Comparison of ENCODE assay signal across 12 cellular contexts in the genomic region with DNA sequence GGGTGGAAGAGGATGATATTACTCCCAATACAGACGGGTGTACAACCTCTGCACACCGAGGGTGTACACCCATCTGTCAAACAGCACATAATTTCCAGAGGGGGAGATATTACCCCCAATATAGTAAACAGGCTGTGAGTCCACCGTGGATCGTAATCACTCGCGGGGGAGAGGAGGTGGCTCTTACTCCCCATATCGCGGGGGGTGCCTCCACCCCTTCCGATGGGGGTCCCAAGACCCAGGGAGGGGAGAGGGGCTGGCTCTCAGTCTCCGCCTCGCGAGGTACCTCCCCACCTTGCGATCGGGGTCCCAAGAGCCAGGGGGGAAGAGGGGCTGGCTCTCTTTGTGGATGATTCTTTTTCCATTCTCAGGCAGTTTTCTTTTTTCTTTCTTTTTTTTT. TPM values are rescaled to one million over a fixed set of nuclear protein-coding genes. Genes with fewer than 3 reads are reported as not detected.
DNase-seq lines count a peak whose midpoint lies in the region; ATAC-seq, FAIRE-seq and TF ChIP-seq lines count a peak whose summit lies in the region.
"Not testable (repeated sequence)": the region's sequence is repeated elsewhere in the genome, so short reads cannot be mapped to it uniquely, and the experiment has no call there.
"Had no signal": no experiment of that assay in that cellular context is flagged by ENCODE, and none has a peak within 500 bp of the region (broad histone marks: within the 10 kb centered on the region; RNA-seq: fewer than 3 reads in every experiment).

No MANE protein-coding gene starts in this region.

- POLR2A ChIA-PET in activated CD4-positive, alpha-beta T cell treated with anti-CD3 and anti-CD28 coated beads for 36 hours (lab: Charles Lee) = not testable (repeated sequence)

- peaks cover 19% of the 10 kb centered on the region for H3K27me3 ChIP-seq in H7 (ENCODE audit: control insufficient read depth, insufficient read depth, low read length)
- H3K27me3 ChIP-seq in esophagus muscularis mucosa = peaks cover 0 to 26% (median 0%) of the 10 kb centered on the region in 4 donors

- H3K27me3 Mint-ChIP-seq in activated CD4-positive, alpha-beta T cell treated with anti-CD3 and anti-CD28 coated beads for 36 hours = not testable (repeated sequence)
- peaks cover 20% of the 10 kb centered on the region for H3K27me3 Mint-ChIP-seq in activated T-helper 17 cell treated with anti-CD3 and anti-CD28 coated beads, Interleukin-2, amount 50 U/mL, for 72 hours
- peaks cover 16% of the 10 kb centered on the region for H3K27me3 Mint-ChIP-seq in stimulated activated memory B cell treated with anti-CD40 and anti-IgM and Interleukin-4, amounts not matched to agents 10 μg/mL and 1 μg/mL and 100 μg/mL, for 72 hours

- not testable (repeated sequence) for H3K36me3 ChIP-seq in H7 (replicated peaks; ENCODE audit: control insufficient read depth, insufficient read depth, low read length); esophagus muscularis mucosa; kidney (ENCODE audit: control insufficient read depth in 1 of 2, insufficient read depth in 2 of 2, low read length in 2 of 2)

- TF ChIP-seq POLR2A in esophagus muscularis mucosa (IDR thresholded peaks at IDR 0.05; ENCODE audit: low read depth) = not testable (repeated sequence)

- H3K4me3 Mint-ChIP-seq in activated CD4-positive, alpha-beta T cell treated with anti-CD3 and anti-CD28 coated beads for 36 hours; activated T-helper 17 cell treated with anti-CD3 and anti-CD28 coated beads, Interleukin-2, amount 50 U/mL, for 72 hours; stimulated activated memory B cell treated with anti-CD40 and anti-IgM and Interleukin-4, amounts not matched to agents 10 μg/mL and 1 μg/mL and 100 μg/mL, for 72 hours: not testable (repeated sequence)

- not testable (repeated sequence) for H3K9me3 ChIP-seq in esophagus muscularis mucosa; kidney (ENCODE audit: control insufficient read depth in 1 of 2, low read length in 2 of 2)

- H3K36me3 Mint-ChIP-seq in activated CD4-positive, alpha-beta T cell treated with anti-CD3 and anti-CD28 coated beads for 36 hours (ENCODE audit: low read depth); activated T-helper 17 cell treated with anti-CD3 and anti-CD28 coated beads, Interleukin-2, amount 50 U/mL, for 72 hours (ENCODE audit: low read depth); stimulated activated memory B cell treated with anti-CD40 and anti-IgM and Interleukin-4, amounts not matched to agents 10 μg/mL and 1 μg/mL and 100 μg/mL, for 72 hours: not testable (repeated sequence)

- not testable (repeated sequence) for H3K9ac ChIP-seq in kidney (ENCODE audit: low read length in 2 of 2)

- not testable (repeated sequence) for H3K4me1 Mint-ChIP-seq in activated CD4-positive, alpha-beta T cell treated with anti-CD3 and anti-CD28 coated beads for 36 hours; activated T-helper 17 cell treated with anti-CD3 and anti-CD28 coated beads, Interleukin-2, amount 50 U/mL, for 72 hours; stimulated activated memory B cell treated with anti-CD40 and anti-IgM and Interleukin-4, amounts not matched to agents 10 μg/mL and 1 μg/mL and 100 μg/mL, for 72 hours

- TF ChIP-seq CTCF in esophagus muscularis mucosa (IDR thresholded peaks at IDR 0.05); kidney (IDR thresholded peaks at IDR 0.05; ENCODE audit: borderline replicate concordance, extremely low read depth, insufficient read depth): not testable (repeated sequence)

- 85% methylated on average over 13 of the region's 14 CpGs for WGBS in esophagus muscularis mucosa

- ATAC-seq in activated CD4-positive, alpha-beta T cell treated with anti-CD3 and anti-CD28 coated beads for 36 hours = peak; percentile 36
- ATAC-seq in activated T-helper 17 cell treated with anti-CD3 and anti-CD28 coated beads, Interleukin-2, amount 50 U/mL, for 72 hours (replicated peaks) = peak; percentile 19
- peak; percentile 50 for ATAC-seq in stimulated activated memory B cell treated with anti-CD40 and anti-IgM and Interleukin-4, amounts not matched to agents 10 μg/mL and 1 μg/mL and 100 μg/mL, for 72 hours

- CTCF ChIA-PET in activated CD4-positive, alpha-beta T cell treated with anti-CD3 and anti-CD28 coated beads for 36 hours (lab: Charles Lee) = not testable (repeated sequence)

- H3K27ac Mint-ChIP-seq in activated CD4-positive, alpha-beta T cell treated with anti-CD3 and anti-CD28 coated beads for 36 hours; activated T-helper 17 cell treated with anti-CD3 and anti-CD28 coated beads, Interleukin-2, amount 50 U/mL, for 72 hours; stimulated activated memory B cell treated with anti-CD40 and anti-IgM and Interleukin-4, amounts not matched to agents 10 μg/mL and 1 μg/mL and 100 μg/mL, for 72 hours: not testable (repeated sequence)

- intact Hi-C loops in activated CD4-positive, alpha-beta T cell treated with anti-CD3 and anti-CD28 coated beads for 36 hours (cut with DNase I, micrococcal nuclease); esophagus muscularis mucosa (cut with DNase I); kidney (cut with DNase I): not testable (repeated sequence)

- not testable (repeated sequence) for H3K27ac ChIP-seq in esophagus muscularis mucosa (replicated peaks in 1 of 4); kidney (ENCODE audit: low read depth in 2 of 2, low read length in 2 of 2)

- DNase-seq in H7 (peak; percentile 24), esophagus muscularis mucosa (ENCODE audit: extremely low spot score) (peak; percentile 42), kidney (peak; percentile 55)
- DNase-seq in activated CD4-positive, alpha-beta T cell treated with anti-CD3 and anti-CD28 coated beads for 36 hours = not testable (repeated sequence)

- not testable (repeated sequence) for TF ChIP-seq EP300 in esophagus muscularis mucosa (IDR thresholded peaks at IDR 0.05)

- not testable (repeated sequence) for H3K4me1 ChIP-seq in esophagus muscularis mucosa; kidney (ENCODE audit: control insufficient read depth in 1 of 2, insufficient read depth in 1 of 2, low read depth in 1 of 2, low read length in 2 of 2)

- H3K9me3 Mint-ChIP-seq in activated CD4-positive, alpha-beta T cell treated with anti-CD3 and anti-CD28 coated beads for 36 hours (ENCODE audit: low read depth); activated T-helper 17 cell treated with anti-CD3 and anti-CD28 coated beads, Interleukin-2, amount 50 U/mL, for 72 hours; stimulated activated memory B cell treated with anti-CD40 and anti-IgM and Interleukin-4, amounts not matched to agents 10 μg/mL and 1 μg/mL and 100 μg/mL, for 72 hours: not testable (repeated sequence)

- not testable (repeated sequence) for FAIRE-seq in kidney (lab: Jason Lieb, UNC)

- not testable (repeated sequence) for H3K4me3 ChIP-seq in H7 (ENCODE audit: insufficient read depth, low read depth, low read length); esophagus muscularis mucosa; kidney (ENCODE audit: low read length in 2 of 2)

RNA-seq across cellular contexts. Expression of a gene that starts 13.4 kb away (rescaled TPM):
- not detected in 2 replicates for total RNA-seq in H7 (2014; rRNA removed; shearing (Covaris generic))
- under 1 TPM in 1 of 2 experiments, not detected in 1; 0.14 TPM for total RNA-seq in activated CD4-positive, alpha-beta T cell treated with anti-CD3 and anti-CD28 coated beads for 36 hours
- under 1 TPM; 0.11 to 0.32 TPM for total RNA-seq in activated T-helper 17 cell treated with anti-CD3 and anti-CD28 coated beads, Interleukin-2, amount 50 U/mL, for 72 hours
- total RNA-seq in esophagus muscularis mucosa (under 1 TPM in 2 of 4 donors, not detected in 2; 0.17 to 0.42 TPM), kidney (0.19 TPM)
- not detected for polyA plus RNA-seq in kidney (ENCODE audit: insufficient read depth, low read depth, low replicate concordance)
- total RNA-seq: A172, A673, GM23248, H1, H9 had no signal
- polyA plus RNA-seq: CD4-positive, alpha-beta memory T cell; GM23248; H1 had no signal
